Comparison of ENCODE assay signal across 8 cellular contexts in genomic region chr7:135169141-135169935, GRCh38. TPM values are rescaled to one million over a fixed set of nuclear protein-coding genes. Genes with fewer than 3 reads are reported as not detected.
A peak's percentile ranks its signal among the peaks of the same experiment; 100 is the strongest.
DNase-seq lines count a peak whose midpoint lies in the region; ATAC-seq and TF ChIP-seq lines count a peak whose summit lies in the region.

No MANE protein-coding gene starts in this region.

- TF ChIP-seq CTCF in GM12801 (IDR thresholded peaks at IDR 0.05; ENCODE audit: extremely low read depth, insufficient read length), result peak; percentile 47
- TF ChIP-seq CTCF in endothelial cell (IDR thresholded peaks at IDR 0.05; ENCODE audit: unreplicated experiment), result peak; percentile 27
- TF ChIP-seq CTCF in nephron (IDR thresholded peaks at IDR 0.05; ENCODE audit: unreplicated experiment in 3 of 3), result peak in 1 of 3 experiments; percentile 8

- peak; percentile 44 for DNase-seq in Jurkat, Clone E6-1 (ENCODE audit: low read depth, low spot score)
- peak; percentile 80 for DNase-seq in activated CD4-positive, alpha-beta T cell treated with anti-CD3 and anti-CD28 coated beads for 48 hours
- DNase-seq in endothelial cell (ENCODE audit: low spot score) (peak; percentile 44), NCI-H1436 (lab: John Stamatoyannopoulos, UW) (no peak)

- H3K4me3 Mint-ChIP-seq in endothelial cell (ENCODE audit: unreplicated experiment) (peak overlapping the region; percentile 95), nephron (peak overlapping the region; percentile 90 to 95 (median 93))

- 61% methylated on average over 11 of the region's 11 CpGs for WGBS in urinary bladder

- H3K9me3 Mint-ChIP-seq in endothelial cell (ENCODE audit: unreplicated experiment) (no peaks in the 10 kb centered on the region), nephron (no peaks in the 10 kb centered on the region)

- H3K4me1 Mint-ChIP-seq in endothelial cell (ENCODE audit: unreplicated experiment) (peaks cover 42% of the 10 kb centered on the region), nephron (peaks cover 32% of the 10 kb centered on the region)

- H3K4me3 ChIP-seq in Jurkat, Clone E6-1 (ENCODE audit: low read length), result peak overlapping the region; percentile 67
- peak overlapping the region; percentile 87 for H3K4me3 ChIP-seq in urinary bladder (ENCODE audit: low read depth, low read length)

- no peaks in the 10 kb centered on the region for H3K4me1 ChIP-seq in urinary bladder (ENCODE audit: insufficient read depth)

- no peak overlapping the region for H3K27ac ChIP-seq in urinary bladder (ENCODE audit: low read depth)

- peaks cover 42% of the 10 kb centered on the region for H3K36me3 Mint-ChIP-seq in endothelial cell (ENCODE audit: low read depth, unreplicated experiment)
- H3K36me3 Mint-ChIP-seq in nephron (ENCODE audit: low read depth), result peaks cover 56% of the 10 kb centered on the region

- H3K36me3 ChIP-seq in urinary bladder (ENCODE audit: insufficient read depth), result no peaks in the 10 kb centered on the region

- peak; percentile 54 for ATAC-seq in GM21576 (IDR thresholded peaks at IDR 0.05; ENCODE audit: unreplicated experiment)

- H3K27ac Mint-ChIP-seq in endothelial cell (ENCODE audit: unreplicated experiment) (peak overlapping the region; percentile 89), nephron (peak overlapping the region; percentile 93 to 99 (median 99))

- H3K27me3 Mint-ChIP-seq in endothelial cell (ENCODE audit: unreplicated experiment) (peaks cover 26% of the 10 kb centered on the region), nephron (ENCODE audit: low read depth) (no peaks in the 10 kb centered on the region)

RNA-seq across cellular contexts. Expression of gene CYREN, which starts 1.2 kb away (rescaled TPM):
- 56.7 TPM for polyA plus RNA-seq in Jurkat, Clone E6-1 (2012; ENCODE audit: insufficient read depth, insufficient read length)
- 38.1 TPM for total RNA-seq in endothelial cell (ENCODE audit: unreplicated experiment)
- 22.0 TPM for total RNA-seq in urinary bladder
- polyA plus RNA-seq in urinary bladder, result 33.5 TPM

RNA-seq across cellular contexts. Expression of gene TMEM140, which starts 21.5 kb away (rescaled TPM):
- polyA plus RNA-seq in Jurkat, Clone E6-1 (2012; ENCODE audit: insufficient read depth, insufficient read length), result 6.0 TPM
- total RNA-seq in endothelial cell (ENCODE audit: unreplicated experiment) (not detected), urinary bladder (9.2 TPM)
- polyA plus RNA-seq in urinary bladder, result 18.1 TPM

RNA-seq across cellular contexts. Expression of gene WDR91, which starts 42.0 kb away (rescaled TPM):
- 16.3 TPM for polyA plus RNA-seq in Jurkat, Clone E6-1 (2012; ENCODE audit: insufficient read depth, insufficient read length)
- 11.5 TPM for total RNA-seq in endothelial cell (ENCODE audit: unreplicated experiment)
- 11.4 TPM for total RNA-seq in urinary bladder
- 14.1 TPM for polyA plus RNA-seq in urinary bladder

Comparison
In these comparisons a context has a peak if more than half of its experiments do, and no peak if none do; other contexts are left out.
1. RNA of gene TMEM140, which starts 21.5 kb away (total RNA-seq): 9.2 TPM in urinary bladder (single experiment); not detected in endothelial cell (single experiment); every median in the first group is over 10 times any median in the second.